In genomic region chr2:112644933-112645395, GRCh38 we compare ENCODE assay signal across 8 cellular contexts. TPM values are rescaled to one million over a fixed set of nuclear protein-coding genes. Genes with fewer than 3 reads are reported as not detected.
DNase-seq lines count a peak whose midpoint lies in the region; ATAC-seq and TF ChIP-seq lines count a peak whose summit lies in the region.

No MANE protein-coding gene starts in this region.

- no peak for TF ChIP-seq CTCF in AG04449 (IDR thresholded peaks at IDR 0.05; ENCODE audit: insufficient read depth, low read length, missing control alignments)
- no peak for TF ChIP-seq CTCF in WI38 (IDR thresholded peaks at IDR 0.05; ENCODE audit: low read depth, low read length)
- TF ChIP-seq CTCF in fibroblast of the aortic adventitia (IDR thresholded peaks at IDR 0.05; ENCODE audit: insufficient read depth, low read length): no peak
- no peak for TF ChIP-seq CTCF in prostate gland (IDR thresholded peaks at IDR 0.05)

- intact Hi-C loops in prostate gland (cut with DNase I): no loop called here

- no peaks in the 10 kb centered on the region for H3K9me3 ChIP-seq in prostate gland

- no peak for TF ChIP-seq POLR2A in prostate gland (IDR thresholded peaks at IDR 0.05)

- CTCF ChIA-PET in AG04449 (lab: Yijun Ruan, JAX): interaction anchor here (0.6 to 8.7 kb wide), 9 partner anchors 9 to 48 kb away, joined by 3 to 133 read pairs (median 3); no protein-coding TSS in a partner anchor
- CTCF ChIA-PET in HEK293T (lab: Yijun Ruan, JAX): interaction anchor here (0.5 to 2.9 kb wide), 9 partner anchors 14 to 240 kb away, joined by 3 to 11 read pairs (median 4); no protein-coding TSS in a partner anchor

- H3K36me3 ChIP-seq in prostate gland: no peaks in the 10 kb centered on the region

- peak overlapping the region; percentile 94 to 95 for H3K27ac ChIP-seq in prostate gland

- ATAC-seq in GM21423 (IDR thresholded peaks at IDR 0.05; ENCODE audit: unreplicated experiment): peak; percentile 1
- ATAC-seq in left lobe of liver: no peak

- no peak for DNase-seq in AG04449 (ENCODE audit: low read depth, low spot score)
- DNase-seq in fibroblast of the aortic adventitia (ENCODE audit: low read depth): no peak
- no peak for DNase-seq in prostate gland (ENCODE audit: low spot score)
- DNase-seq in AG08396 (ENCODE audit: low spot score): no peak
- DNase-seq in left lobe of liver (ENCODE audit: low spot score): no peak
- DNase-seq in HEK293T (ENCODE audit: extremely low spot score): no peak

- POLR2A ChIA-PET in AG04449 (lab: Yijun Ruan, JAX): interaction anchor here (1.3 to 4.4 kb wide), 6 partner anchors 10 to 38 kb away, joined by 4 to 102 read pairs (median 6); no protein-coding TSS in a partner anchor
- POLR2A ChIA-PET in HEK293T (lab: Yijun Ruan, JAX): interaction anchor here (0.6 to 3.5 kb wide), 11 partner anchors 9 to 80 kb away, joined by 3 to 29 read pairs (median 4); no protein-coding TSS in a partner anchor

- H3K27me3 ChIP-seq in prostate gland (replicated peaks; ENCODE audit: insufficient read depth): no peaks in the 10 kb centered on the region

- 3% methylated on average over 16 of the region's 16 CpGs for WGBS in prostate gland

- peaks cover 4% of the 10 kb centered on the region for H3K4me1 ChIP-seq in prostate gland (replicated peaks)

- H3K4me3 ChIP-seq in AG04449 (ENCODE audit: low read depth, low read length) (peak overlapping the region; percentile 88), WI38 (ENCODE audit: low read depth, low read length) (peak overlapping the region; percentile 94), fibroblast of the aortic adventitia (ENCODE audit: low read depth, low read length) (peak overlapping the region; percentile 83), prostate gland (peak overlapping the region; percentile 58 to 79)

TF ChIP-seq in HEK293T, 16 proteins besides CTCF, POLR2A, EP300 and RAD21:
- TF ChIP-seq FOXM1 (IDR thresholded peaks at IDR 0.05; ENCODE audit: borderline replicate concordance): no peak
- TF ChIP-seq PKNOX1 (IDR thresholded peaks at IDR 0.05): no peak
- no peak for TF ChIP-seq ZNF384 (IDR thresholded peaks at IDR 0.05)
- TF ChIP-seq TARDBP (IDR thresholded peaks at IDR 0.05): no peak
- TF ChIP-seq SUZ12 (IDR thresholded peaks at IDR 0.05): no peak
- no peak for TF ChIP-seq BHLHE40 (IDR thresholded peaks at IDR 0.05; ENCODE audit: borderline replicate concordance)
- TF ChIP-seq L3MBTL2 (conservative IDR thresholded peaks at IDR 0.05): no peak
- no peak for TF ChIP-seq FOXA1 (IDR thresholded peaks at IDR 0.05)
- TF ChIP-seq CTBP1 (IDR thresholded peaks at IDR 0.05; ENCODE audit: borderline replicate concordance): no peak
- TF ChIP-seq SP1 (IDR thresholded peaks at IDR 0.05): no peak
- no peak for TF ChIP-seq LEF1 (IDR thresholded peaks at IDR 0.05; ENCODE audit: borderline replicate concordance)
TF ChIP-seq in HEK293T: peak in this region for 0.

RNA-seq across cellular contexts. Expression of gene SLC20A1, which starts 0.8 kb away (rescaled TPM):
- total RNA-seq in fibroblast of the aortic adventitia (ENCODE audit: low replicate concordance): 127 and 134 TPM in 2 replicates
- 10 to 100 TPM; 10.7 to 34.1 TPM for total RNA-seq in prostate gland
- 12.9 TPM for total RNA-seq in left lobe of liver
